25 cellular contexts compared by ENCODE assay signal in genomic region chr13:47859129-47859528, GRCh38.
DNase-seq lines count a peak whose midpoint lies in the region; ATAC-seq and TF ChIP-seq lines count a peak whose summit lies in the region.
"Had no signal": no experiment of that assay in that cellular context is flagged by ENCODE, and none has a peak within 500 bp of the region (broad histone marks: within the 10 kb centered on the region; RNA-seq: fewer than 3 reads in every experiment).

No MANE protein-coding gene starts in this region.

- no peak for ATAC-seq in GM21423 (IDR thresholded peaks at IDR 0.05; ENCODE audit: unreplicated experiment)
- ATAC-seq: activated CD4-positive, alpha-beta T cell treated with anti-CD3 and anti-CD28 coated beads for 36 hours; GM12878; heart right ventricle; stimulated activated memory B cell treated with anti-CD40 and anti-IgM and Interleukin-4, amounts not matched to agents 10 μg/mL and 1 μg/mL and 100 μg/mL, for 72 hours; upper lobe of right lung had no signal

- H3K4me1 ChIP-seq in osteoblast (ENCODE audit: insufficient read depth, low read length), result peaks cover 10% of the 10 kb centered on the region
- H3K4me1 ChIP-seq: Caco-2, heart right ventricle, parathyroid adenoma, suprapubic skin, upper lobe of right lung had no signal

- no peak overlapping the region for H3K4me3 ChIP-seq in brain microvascular endothelial cell (ENCODE audit: low read depth, low read length)
- H3K4me3 ChIP-seq in osteoblast (ENCODE audit: insufficient read depth, low read length), result no peak overlapping the region
- no peak overlapping the region for H3K4me3 ChIP-seq in H7 (ENCODE audit: insufficient read depth, low read depth, low read length)
- H3K4me3 ChIP-seq: GM12878, heart right ventricle, suprapubic skin, upper lobe of right lung had no signal

- in situ Hi-C loops in brain microvascular endothelial cell (cut with HindIII; ENCODE audit: low pct_ligation_motif_present, low sequenced_read_pairs), result no loop called here

- no peaks in the 10 kb centered on the region for H3K79me2 ChIP-seq in osteoblast (ENCODE audit: insufficient read depth, low read length)
- H3K79me2 ChIP-seq: parathyroid adenoma had no signal

- H2AFZ ChIP-seq in osteoblast (ENCODE audit: low read length), result no peak overlapping the region
- H2AFZ ChIP-seq: parathyroid adenoma had no signal

- H3K36me3 ChIP-seq in brain microvascular endothelial cell (replicated peaks) (no peaks in the 10 kb centered on the region), osteoblast (ENCODE audit: insufficient read depth, low read length) (no peaks in the 10 kb centered on the region), H7 (replicated peaks; ENCODE audit: control insufficient read depth, insufficient read depth, low read length) (no peaks in the 10 kb centered on the region)
- H3K36me3 ChIP-seq: heart right ventricle, suprapubic skin, upper lobe of right lung had no signal

- H3K9me3 ChIP-seq in osteoblast (ENCODE audit: low read depth, low read length), result no peaks in the 10 kb centered on the region
- H3K9me3 ChIP-seq: Caco-2, suprapubic skin, upper lobe of right lung had no signal

- H3K27me3 ChIP-seq in brain microvascular endothelial cell (replicated peaks), result no peaks in the 10 kb centered on the region
- H3K27me3 ChIP-seq in osteoblast (ENCODE audit: insufficient read depth, low read length), result no peaks in the 10 kb centered on the region
- H3K27me3 ChIP-seq in H7 (ENCODE audit: control insufficient read depth, insufficient read depth, low read length), result no peaks in the 10 kb centered on the region
- H3K27me3 ChIP-seq: heart right ventricle, suprapubic skin, upper lobe of right lung had no signal

- no peaks in the 10 kb centered on the region for H4K20me1 ChIP-seq in osteoblast (ENCODE audit: insufficient read depth, low read length)

- peak; percentile 33 for DNase-seq in EH (ENCODE audit: low read depth)
- peak; percentile 52 for DNase-seq in LHCN-M2 (ENCODE audit: low read depth)
- peak; percentile 5 for DNase-seq in brain microvascular endothelial cell
- no peak for DNase-seq in osteoblast (ENCODE audit: insufficient read length, low spot score, missing footprints)
- no peak for DNase-seq in H7
- no peak for DNase-seq in stimulated activated CD4-positive, alpha-beta T cell treated with anti-CD3 and anti-CD28 coated beads, Interleukin-4, amount 100 ng/mL, for 1 hour
- no peak for DNase-seq in GOT3 (lab: John Stamatoyannopoulos, UW)
- DNase-seq: activated CD4-positive, alpha-beta T cell treated with anti-CD3 and anti-CD28 coated beads for 36 hours; activated effector memory CD4-positive, alpha-beta T cell treated with Interleukin-2 at 50 U/mL for 16 hours; activated naive CD8-positive, alpha-beta T cell treated with anti-CD3 and anti-CD28 coated beads, Interleukin-2, amount 10 ng/mL, durations not matched to agents 7 days and 5 days; activated T-cell treated with anti-CD3 and anti-CD28 coated beads for 4 hours; Caco-2; heart right ventricle; NCI-H1105 treated with DMSO at 0.1 percent for 48 hours; NCI-H2029; NCI-H69; stimulated activated CD4-positive, alpha-beta T cell treated with anti-CD3 and anti-CD28 coated beads, Interleukin-4, amount 100 ng/mL, for 24 hours; T-helper 1 cell; upper lobe of right lung had no signal

- H3K27ac ChIP-seq in brain microvascular endothelial cell, result peak overlapping the region; percentile 44
- H3K27ac ChIP-seq in osteoblast (ENCODE audit: low read depth, low read length), result no peak overlapping the region
- H3K27ac ChIP-seq: C4-2B, heart right ventricle, parathyroid adenoma, suprapubic skin, upper lobe of right lung had no signal

- H3K4me2 ChIP-seq in osteoblast (ENCODE audit: insufficient read depth, low read length), result peak overlapping the region; percentile 22

- TF ChIP-seq CTCF in brain microvascular endothelial cell (IDR thresholded peaks at IDR 0.05; ENCODE audit: low read depth, low read length, missing control alignments), result no peak
- TF ChIP-seq CTCF in osteoblast (IDR thresholded peaks at IDR 0.05; ENCODE audit: extremely low read depth, low read depth, low read length), result no peak

Comparison
In these comparisons a context has a peak if more than half of its experiments do, and no peak if none do; other contexts are left out.
1. DNase-seq: peak in EH (single experiment), LHCN-M2 (single experiment) and brain microvascular endothelial cell (single experiment); none in osteoblast (single experiment), H7 (single experiment), stimulated activated CD4-positive, alpha-beta T cell treated with anti-CD3 and anti-CD28 coated beads, Interleukin-4, amount 100 ng/mL, for 1 hour (single experiment) and GOT3 (single experiment).